Comparison of ENCODE assay signal across 6 cellular contexts in genomic region chr6:98605705-98606104, GRCh38.
"Had no signal": no experiment of that assay in that cellular context is flagged by ENCODE, and none has a peak within 500 bp of the region (broad histone marks: within the 10 kb centered on the region; RNA-seq: fewer than 3 reads in every experiment).

No MANE protein-coding gene starts in this region.

- H3K4me3 ChIP-seq: GM23248, HAP-1 had no signal

- H3K9me3 ChIP-seq: HAP-1 had no signal

- ATAC-seq: HCT116 had no signal

- H3K9ac ChIP-seq: GM23248 had no signal

- H2AFZ ChIP-seq: GM23248 had no signal

- H3K27ac ChIP-seq: GM23248 had no signal

- H3K36me3 ChIP-seq: HAP-1 had no signal

- DNase-seq: GM23248, H7, HFFc6, KG1 had no signal
